14 cellular contexts compared by ENCODE assay signal in the genomic region with DNA sequence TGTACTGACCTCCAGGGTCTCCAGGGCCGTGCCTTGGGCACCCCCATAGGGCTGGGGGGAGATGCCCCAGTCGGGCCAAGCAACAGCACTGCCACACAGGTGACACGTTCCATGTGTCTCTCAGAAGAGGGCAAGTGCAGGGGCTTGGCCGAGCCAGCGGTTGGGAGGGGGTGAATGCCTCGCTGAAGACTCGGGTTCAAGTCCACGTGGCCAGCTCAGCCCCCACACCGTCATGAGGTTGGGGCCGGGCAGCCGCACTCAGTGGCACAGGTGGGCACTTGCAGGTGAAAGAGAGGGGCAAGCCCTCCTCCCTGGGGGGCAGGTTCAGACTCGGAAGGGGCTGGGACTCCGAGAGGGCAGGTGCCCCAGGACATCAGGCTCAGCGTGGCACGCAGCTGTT.
"Had no signal": no experiment of that assay in that cellular context is flagged by ENCODE, and none has a peak within 500 bp of the region (broad histone marks: within the 10 kb centered on the region; RNA-seq: fewer than 3 reads in every experiment).

No MANE protein-coding gene starts in this region.

- H3K27ac ChIP-seq: colonic mucosa, heart right ventricle, tibial artery, upper lobe of left lung, uterus had no signal

- H3K36me3 ChIP-seq: colonic mucosa, uterus had no signal

- ATAC-seq: esophagus mucosa, heart right ventricle, right cardiac atrium had no signal

- H3K27me3 Mint-ChIP-seq: naive thymus-derived CD4-positive, alpha-beta T cell had no signal

- H3K4me3 ChIP-seq: colonic mucosa, heart right ventricle, tibial artery, upper lobe of left lung, uterus had no signal

- H3K4me1 ChIP-seq: colonic mucosa, heart right ventricle, tibial artery, upper lobe of left lung had no signal

- H3K9me3 ChIP-seq: colonic mucosa, heart right ventricle, tibial artery, upper lobe of left lung, uterus had no signal

- H3K27me3 ChIP-seq: colonic mucosa, heart right ventricle, tibial artery, upper lobe of left lung, uterus had no signal

- H3K9me3 Mint-ChIP-seq: naive thymus-derived CD4-positive, alpha-beta T cell had no signal

- DNase-seq: dermis blood vessel endothelial cell; heart right ventricle; hypothalamus; kidney glomerular epithelial cell; mammary epithelial cell; naive thymus-derived CD4-positive, alpha-beta T cell; right cardiac atrium; stimulated activated CD4-positive, alpha-beta T cell treated with anti-CD3 and anti-CD28 coated beads, Interleukin-12 subunit alpha, Interleukin-12 subunit beta, amount 100 ng/mL, for 4 hours; stimulated activated naive CD4-positive, alpha-beta T cell treated with Interleukin-2 at 50 U/mL for 16 hours; tibial artery; upper lobe of left lung; uterus had no signal
